In genomic region chr10:61825617-61826016, GRCh38 we compare ENCODE assay signal across 21 cellular contexts.
"Had no signal": no experiment of that assay in that cellular context is flagged by ENCODE, and none has a peak within 500 bp of the region (broad histone marks: within the 10 kb centered on the region; RNA-seq: fewer than 3 reads in every experiment).

No MANE protein-coding gene starts in this region.

- H2AFZ ChIP-seq: PC-9 had no signal

- H3K27ac ChIP-seq: adrenal gland, PC-9 had no signal

- DNase-seq: activated CD4-positive, alpha-beta T cell treated with anti-CD3 and anti-CD28 coated beads for 48 hours; activated CD4-positive, alpha-beta T cell treated with anti-CD3 and anti-CD28 coated beads, Interleukin-2, amount 50 U/mL, for 4 hours; activated CD4-positive, CD25-positive, alpha-beta regulatory T cell treated with anti-CD3 and anti-CD28 coated beads, Interleukin-2, amount 50 U/mL, for 72 hours; activated CD8-positive, alpha-beta memory T cell treated with anti-CD3 and anti-CD28 coated beads, Interleukin-2, amount 50 U/mL, for 48 hours; activated CD8-positive, alpha-beta T cell treated with anti-CD3 and anti-CD28 coated beads, Interleukin-2, amount 10 ng/mL, durations not matched to agents 7 days and 5 days; activated naive CD4-positive, alpha-beta T cell treated with anti-CD3 and anti-CD28 coated beads, Interleukin-2, amount 50 U/mL, for 16 hours; activated naive CD8-positive, alpha-beta T cell treated with anti-CD3 and anti-CD28 coated beads, Interleukin-2, amount 10 ng/mL, durations not matched to agents 7 days and 5 days; activated T-cell treated with anti-CD3 and anti-CD28 coated beads, Interleukin-2, amount 50 U/mL, for 1 hour; adrenal gland; aorta; NCI-H1105 treated with DMSO at 0.1 percent for 48 hours; NCI-H1436 treated with DMSO at 0.1 percent for 48 hours; NCI-H187; NCI-H2081 treated with DMSO at 0.1 percent for 48 hours; NCI-H446; NCI-H524; PC-9; SIG-M5; T-helper 17 cell; T-helper 9 cell had no signal

- H3K9me3 ChIP-seq: adrenal gland had no signal

- H3K27me3 ChIP-seq: adrenal gland had no signal

- ATAC-seq: activated CD8-positive, alpha-beta T cell treated with anti-CD3 and anti-CD28 coated beads, Interleukin-2, amount 10 ng/mL, durations not matched to agents 7 days and 5 days; T-helper 17 cell; WTC11 had no signal

- H3K36me3 ChIP-seq: adrenal gland had no signal

- H3K4me2 ChIP-seq: PC-9 had no signal

- H3K4me3 ChIP-seq: adrenal gland, PC-9 had no signal
